ENCODE assay signal across 1 cellular context in genomic region chr6:44275271-44275748, GRCh38.
TF ChIP-seq lines count a peak whose summit lies in the region.

No MANE protein-coding gene starts in this region.

TF ChIP-seq in GM23338, 12 proteins besides CTCF, POLR2A, EP300 and RAD21 (continued from another document):
- no peak for TF ChIP-seq ZNF462 (CRISPR knock-in tag; IDR thresholded peaks at IDR 0.05)
- no peak for TF ChIP-seq NANOG (IDR thresholded peaks at IDR 0.05; ENCODE audit: borderline replicate concordance)
- TF ChIP-seq STAT1 (IDR thresholded peaks at IDR 0.05; ENCODE audit: unreplicated experiment): no peak
- no peak for TF ChIP-seq JUNB (IDR thresholded peaks at IDR 0.05; ENCODE audit: unreplicated experiment)
- TF ChIP-seq ZNF114 (CRISPR knock-in tag; IDR thresholded peaks at IDR 0.05): no peak
- TF ChIP-seq CREB1 (CRISPR knock-in tag; IDR thresholded peaks at IDR 0.05; ENCODE audit: low read depth): no peak
- TF ChIP-seq REST (IDR thresholded peaks at IDR 0.05; ENCODE audit: unreplicated experiment): no peak
